ENCODE assay signal across 6 cellular contexts in genomic region chr17:28716740-28717577, GRCh38.
A peak's percentile ranks its signal among the peaks of the same experiment; 100 is the strongest.
DNase-seq lines count a peak whose midpoint lies in the region; ATAC-seq lines count a peak whose summit lies in the region.

No MANE protein-coding gene starts in this region.

- H3K9ac ChIP-seq in iPS-18a (ENCODE audit: low read length): peak overlapping the region; percentile 90

- DNase-seq in stimulated activated naive CD8-positive, alpha-beta T cell treated with anti-CD3 and anti-CD28 coated beads, Interleukin-15, amount 100 ng/mL, for 72 hours: no peak
- DNase-seq in stimulated activated naive CD8-positive, alpha-beta T cell treated with anti-CD3 and anti-CD28 coated beads, Interleukin-15, Interleukin-2, amounts not matched to agents 100 U/mL and 50 U/mL, for 24 hours: no peak
- DNase-seq in middle frontal gyrus (ENCODE audit: extremely low spot score, low spot score) (no peak), KG1 (lab: John Stamatoyannopoulos, UW) (no peak)

- no peaks in the 10 kb centered on the region for H3K27me3 ChIP-seq in iPS-18a (ENCODE audit: control insufficient read depth, insufficient read depth, low read length)

- H3K4me1 ChIP-seq in iPS-18a (ENCODE audit: control insufficient read depth, low read depth, low read length): peaks cover 32% of the 10 kb centered on the region

- peak overlapping the region; percentile 39 to 66 for H3K4me3 Mint-ChIP-seq in stimulated activated naive CD8-positive, alpha-beta T cell treated with anti-CD3 and anti-CD28 coated beads, Interleukin-15, amount 100 ng/mL, for 72 hours

- ATAC-seq in stimulated activated naive CD8-positive, alpha-beta T cell treated with anti-CD3 and anti-CD28 coated beads, Interleukin-15, amount 100 ng/mL, for 72 hours: no peak
- no peak for ATAC-seq in stimulated activated naive CD8-positive, alpha-beta T cell treated with anti-CD3 and anti-CD28 coated beads, Interleukin-15, Interleukin-2, amounts not matched to agents 100 U/mL and 50 U/mL, for 24 hours
- no peak for ATAC-seq in HG02852 (IDR thresholded peaks at IDR 0.05; ENCODE audit: unreplicated experiment)

- H3K4me3 ChIP-seq in iPS-18a (ENCODE audit: low read length): peak overlapping the region; percentile 91

- no peak overlapping the region for H3K27ac Mint-ChIP-seq in stimulated activated naive CD8-positive, alpha-beta T cell treated with anti-CD3 and anti-CD28 coated beads, Interleukin-15, amount 100 ng/mL, for 72 hours

- H3K4me1 Mint-ChIP-seq in stimulated activated naive CD8-positive, alpha-beta T cell treated with anti-CD3 and anti-CD28 coated beads, Interleukin-15, amount 100 ng/mL, for 72 hours: peaks cover 46% of the 10 kb centered on the region

- peaks cover 39% of the 10 kb centered on the region for H3K36me3 ChIP-seq in iPS-18a (ENCODE audit: control insufficient read depth, low read depth, low read length)

- H3K27ac ChIP-seq in iPS-18a (ENCODE audit: low read length): peak overlapping the region; percentile 71

- peaks cover 50% of the 10 kb centered on the region for H3K27me3 Mint-ChIP-seq in stimulated activated naive CD8-positive, alpha-beta T cell treated with anti-CD3 and anti-CD28 coated beads, Interleukin-15, amount 100 ng/mL, for 72 hours

- H3K9me3 ChIP-seq in iPS-18a (ENCODE audit: control insufficient read depth, low read depth, low read length): no peaks in the 10 kb centered on the region

- H3K9me3 Mint-ChIP-seq in stimulated activated naive CD8-positive, alpha-beta T cell treated with anti-CD3 and anti-CD28 coated beads, Interleukin-15, amount 100 ng/mL, for 72 hours: no peaks in the 10 kb centered on the region
